15 cellular contexts compared by ENCODE assay signal in genomic region chr5:171479776-171480125, GRCh38.
DNase-seq lines count a peak whose midpoint lies in the region; TF ChIP-seq lines count a peak whose summit lies in the region.
"Had no signal": no experiment of that assay in that cellular context is flagged by ENCODE, and none has a peak within 500 bp of the region (broad histone marks: within the 10 kb centered on the region; RNA-seq: fewer than 3 reads in every experiment).

No MANE protein-coding gene starts in this region.

- no peaks in the 10 kb centered on the region for H3K9me3 ChIP-seq in Loucy (ENCODE audit: insufficient read depth, low read depth, low read length)
- no peaks in the 10 kb centered on the region for H3K9me3 ChIP-seq in neural progenitor cell (ENCODE audit: low read depth)
- no peaks in the 10 kb centered on the region for H3K9me3 ChIP-seq in sigmoid colon
- H3K9me3 ChIP-seq: Caco-2, HAP-1 had no signal

- no peaks in the 10 kb centered on the region for H4K20me1 ChIP-seq in Loucy (ENCODE audit: insufficient read depth, low read length, poor library complexity, severe bottlenecking)
- no peaks in the 10 kb centered on the region for H4K20me1 ChIP-seq in neural progenitor cell (ENCODE audit: low read depth)

- H3K4me1 ChIP-seq in Loucy (ENCODE audit: insufficient read depth, low read length, poor library complexity, severe bottlenecking) (peaks cover 13% of the 10 kb centered on the region), neural progenitor cell (peaks cover 18% of the 10 kb centered on the region), sigmoid colon (peaks cover 0 to 15% (median 11%) of the 10 kb centered on the region in 4 donors)
- H3K4me1 ChIP-seq: Caco-2, HAP-1 had no signal

- H3K36me3 Mint-ChIP-seq in activated naive CD4-positive, alpha-beta T cell treated with anti-CD3 and anti-CD28 coated beads, Interleukin-2, amount 50 U/mL, for 24 hours: no peaks in the 10 kb centered on the region
- no peaks in the 10 kb centered on the region for H3K36me3 Mint-ChIP-seq in activated naive CD4-positive, alpha-beta T cell treated with anti-CD3 and anti-CD28 coated beads, Interleukin-2, amount 10 ng/mL, durations not matched to agents 7 days and 5 days
- H3K36me3 Mint-ChIP-seq in neural progenitor cell: no peaks in the 10 kb centered on the region
- H3K36me3 Mint-ChIP-seq: CD8-positive, alpha-beta T cell had no signal

- H3K79me2 ChIP-seq in Loucy (ENCODE audit: insufficient read depth, low read length) (no peaks in the 10 kb centered on the region), neural progenitor cell (ENCODE audit: low read depth) (no peaks in the 10 kb centered on the region)

- no peak for TF ChIP-seq EP300 in sigmoid colon (IDR thresholded peaks at IDR 0.05)

- H3K9me3 Mint-ChIP-seq in activated naive CD4-positive, alpha-beta T cell treated with anti-CD3 and anti-CD28 coated beads, Interleukin-2, amount 50 U/mL, for 24 hours: no peaks in the 10 kb centered on the region
- H3K9me3 Mint-ChIP-seq in activated naive CD4-positive, alpha-beta T cell treated with anti-CD3 and anti-CD28 coated beads, Interleukin-2, amount 10 ng/mL, durations not matched to agents 7 days and 5 days: no peaks in the 10 kb centered on the region
- no peaks in the 10 kb centered on the region for H3K9me3 Mint-ChIP-seq in neural progenitor cell
- H3K9me3 Mint-ChIP-seq: CD8-positive, alpha-beta T cell had no signal

- H3K9ac ChIP-seq in Loucy (ENCODE audit: low read depth, low read length, poor library complexity, severe bottlenecking) (no peak overlapping the region), neural progenitor cell (no peak overlapping the region)

- no peak for TF ChIP-seq POLR2A in sigmoid colon (IDR thresholded peaks at IDR 0.05)

- peaks cover 3% of the 10 kb centered on the region for H3K27me3 Mint-ChIP-seq in activated naive CD4-positive, alpha-beta T cell treated with anti-CD3 and anti-CD28 coated beads, Interleukin-2, amount 50 U/mL, for 24 hours
- H3K27me3 Mint-ChIP-seq in activated naive CD4-positive, alpha-beta T cell treated with anti-CD3 and anti-CD28 coated beads, Interleukin-2, amount 10 ng/mL, durations not matched to agents 7 days and 5 days: peaks cover 36% of the 10 kb centered on the region
- H3K27me3 Mint-ChIP-seq in neural progenitor cell (ENCODE audit: insufficient read depth, low read depth): peaks cover 5% of the 10 kb centered on the region

- H3K27ac ChIP-seq in neural progenitor cell (no peak overlapping the region), sigmoid colon (no peak overlapping the region)
- H3K27ac ChIP-seq: C4-2B had no signal

- H3K4me3 Mint-ChIP-seq in activated naive CD4-positive, alpha-beta T cell treated with anti-CD3 and anti-CD28 coated beads, Interleukin-2, amount 50 U/mL, for 24 hours: no peak overlapping the region
- no peak overlapping the region for H3K4me3 Mint-ChIP-seq in activated naive CD4-positive, alpha-beta T cell treated with anti-CD3 and anti-CD28 coated beads, Interleukin-2, amount 10 ng/mL, durations not matched to agents 7 days and 5 days
- H3K4me3 Mint-ChIP-seq in neural progenitor cell: no peak overlapping the region
- H3K4me3 Mint-ChIP-seq: CD8-positive, alpha-beta T cell; HFFc6 had no signal

- H3K27ac Mint-ChIP-seq in activated naive CD4-positive, alpha-beta T cell treated with anti-CD3 and anti-CD28 coated beads, Interleukin-2, amount 50 U/mL, for 24 hours: peak overlapping the region; percentile 4
- H3K27ac Mint-ChIP-seq in activated naive CD4-positive, alpha-beta T cell treated with anti-CD3 and anti-CD28 coated beads, Interleukin-2, amount 10 ng/mL, durations not matched to agents 7 days and 5 days: no peak overlapping the region
- H3K27ac Mint-ChIP-seq in neural progenitor cell: peak overlapping the region; percentile 4
- H3K27ac Mint-ChIP-seq: CD8-positive, alpha-beta T cell; HFFc6 had no signal

- TF ChIP-seq CTCF in Loucy (conservative IDR thresholded peaks at IDR 0.05; ENCODE audit: low read length) (no peak), neural progenitor cell (IDR thresholded peaks at IDR 0.05) (no peak), sigmoid colon (IDR thresholded peaks at IDR 0.05) (no peak)

- CTCF ChIA-PET in activated naive CD4-positive, alpha-beta T cell treated with anti-CD3 and anti-CD28 coated beads, Interleukin-2, amount 10 ng/mL, durations not matched to agents 7 days and 5 days (lab: Charles Lee): no interaction called here

- 64 to 85% methylated on average over 1 of the region's 1 CpG for WGBS in sigmoid colon, 2 donors

- H3K4me2 ChIP-seq in Loucy (ENCODE audit: low read depth, low read length, poor library complexity, severe bottlenecking) (peak overlapping the region; percentile 57), neural progenitor cell (no peak overlapping the region)

- H3K4me1 Mint-ChIP-seq in activated naive CD4-positive, alpha-beta T cell treated with anti-CD3 and anti-CD28 coated beads, Interleukin-2, amount 50 U/mL, for 24 hours: peaks cover 7% of the 10 kb centered on the region
- H3K4me1 Mint-ChIP-seq in activated naive CD4-positive, alpha-beta T cell treated with anti-CD3 and anti-CD28 coated beads, Interleukin-2, amount 10 ng/mL, durations not matched to agents 7 days and 5 days: peaks cover 12% of the 10 kb centered on the region
- peaks cover 25% of the 10 kb centered on the region for H3K4me1 Mint-ChIP-seq in neural progenitor cell

- H3K4me3 ChIP-seq in Loucy (ENCODE audit: low read length, poor library complexity, severe bottlenecking) (no peak overlapping the region), neural progenitor cell (no peak overlapping the region), sigmoid colon (no peak overlapping the region)
- H3K4me3 ChIP-seq: HAP-1 had no signal

- H3K27me3 ChIP-seq in Loucy (ENCODE audit: insufficient read depth, low read length, poor library complexity, severe bottlenecking) (no peaks in the 10 kb centered on the region), neural progenitor cell (no peaks in the 10 kb centered on the region), sigmoid colon (no peaks in the 10 kb centered on the region)

- intact Hi-C loops in sigmoid colon (cut with DNase I): no loop called here

- no peaks in the 10 kb centered on the region for H3K36me3 ChIP-seq in Loucy (ENCODE audit: insufficient read depth, low read length)
- no peaks in the 10 kb centered on the region for H3K36me3 ChIP-seq in neural progenitor cell
- no peaks in the 10 kb centered on the region for H3K36me3 ChIP-seq in sigmoid colon
- H3K36me3 ChIP-seq: HAP-1 had no signal

- H2AFZ ChIP-seq in Loucy (ENCODE audit: low read length): no peak overlapping the region
- no peak overlapping the region for H2AFZ ChIP-seq in neural progenitor cell (replicated peaks)

- no peak for DNase-seq in activated naive CD4-positive, alpha-beta T cell treated with anti-CD3 and anti-CD28 coated beads, Interleukin-2, amount 10 ng/mL, durations not matched to agents 7 days and 5 days
- no peak for DNase-seq in neural progenitor cell (ENCODE audit: low spot score)
- DNase-seq in NOMO-1 treated with DMSO at 0.1 percent for 48 hours (lab: John Stamatoyannopoulos, UW; ENCODE audit: unreplicated experiment): no peak
- DNase-seq in NCI-H1105 treated with DMSO at 0.1 percent for 48 hours (lab: John Stamatoyannopoulos, UW): no peak
- DNase-seq in sigmoid colon: no peak
- DNase-seq: ACHN; Caco-2; CD8-positive, alpha-beta T cell; DMS53; GF-D8; HFFc6 had no signal

- no peaks in the 10 kb centered on the region for H3K9me2 ChIP-seq in Loucy (replicated peaks; ENCODE audit: low read depth, low read length)

- no peaks in the 10 kb centered on the region for H3F3A ChIP-seq in Loucy (ENCODE audit: low read depth)
- peaks cover 3% of the 10 kb centered on the region for H3F3A ChIP-seq in neural progenitor cell (ENCODE audit: low read depth)
